ENCODE assay signal across 9 cellular contexts in the genomic region with DNA sequence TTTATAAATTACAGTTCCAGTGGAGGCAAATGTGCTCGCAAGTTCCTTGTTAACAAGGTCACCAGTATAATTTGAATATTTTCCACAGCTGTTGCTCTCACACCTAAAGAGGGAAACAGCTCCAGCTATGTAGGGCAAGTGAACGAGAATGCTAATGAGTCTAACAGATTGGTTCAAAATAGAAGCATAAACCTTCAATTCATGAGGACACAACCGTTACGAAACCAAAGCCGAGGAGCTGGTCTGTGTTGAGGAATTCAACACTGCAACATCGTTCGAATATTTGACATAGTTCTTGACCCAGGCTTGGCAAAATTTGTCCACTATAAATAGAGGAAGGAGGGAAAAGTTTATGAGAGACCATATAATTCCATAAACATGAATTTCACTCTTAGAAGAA.
DNase-seq lines count a peak whose midpoint lies in the region; ATAC-seq and TF ChIP-seq lines count a peak whose summit lies in the region.
"Had no signal": no experiment of that assay in that cellular context is flagged by ENCODE, and none has a peak within 500 bp of the region (broad histone marks: within the 10 kb centered on the region; RNA-seq: fewer than 3 reads in every experiment).

No MANE protein-coding gene starts in this region.

- H3K27ac ChIP-seq in tibial nerve = peak overlapping the region; percentile 22 to 79 (median 62)
- H3K27ac ChIP-seq in dorsolateral prefrontal cortex = peak overlapping the region in 23 of 59 donors; percentile 5 to 69 (median 46)
- H3K27ac ChIP-seq in CD8-positive, alpha-beta memory T cell (ENCODE audit: low read depth, low read length) = no peak overlapping the region
- H3K27ac ChIP-seq: C4-2B had no signal

- ATAC-seq in activated CD4-positive, CD25-positive, alpha-beta regulatory T cell treated with anti-CD3 and anti-CD28 coated beads, Interleukin-2, amount 50 U/mL, for 24 hours = no peak

- no peak for TF ChIP-seq POLR2A in tibial nerve (IDR thresholded peaks at IDR 0.05)

- no peak overlapping the region for H3K4me3 ChIP-seq in tibial nerve
- peak overlapping the region in 7 of 59 donors; percentile 3 to 28 (median 13) for H3K4me3 ChIP-seq in dorsolateral prefrontal cortex
- H3K4me3 ChIP-seq in CD8-positive, alpha-beta memory T cell (ENCODE audit: low read length) = no peak overlapping the region

- H3K9me3 Mint-ChIP-seq in activated CD4-positive, alpha-beta memory T cell treated with anti-CD3 and anti-CD28 coated beads for 36 hours = peaks cover 10% of the 10 kb centered on the region
- H3K9me3 Mint-ChIP-seq in activated CD4-positive, alpha-beta memory T cell treated with anti-CD3 and anti-CD28 coated beads, Interleukin-2, amount 10 ng/mL, durations not matched to agents 7 days and 5 days = peaks cover 7% of the 10 kb centered on the region
- peaks cover 9 to 11% (median 10%) of the 10 kb centered on the region in 5 donors for H3K9me3 Mint-ChIP-seq in CD8-positive, alpha-beta memory T cell

- no peak for DNase-seq in activated CD4-positive, alpha-beta memory T cell treated with anti-CD3 and anti-CD28 coated beads for 36 hours
- DNase-seq in activated CD4-positive, alpha-beta memory T cell treated with anti-CD3 and anti-CD28 coated beads, Interleukin-2, amount 10 ng/mL, durations not matched to agents 7 days and 5 days = no peak
- DNase-seq in HS-5 (ENCODE audit: low read depth) = peak; percentile 45
- peak; percentile 42 for DNase-seq in fibroblast of the conjunctiva (ENCODE audit: low read depth)
- no peak for DNase-seq in tibial nerve (ENCODE audit: low spot score in 2 of 2)
- DNase-seq in dorsolateral prefrontal cortex = no peak
- DNase-seq in CD8-positive, alpha-beta memory T cell = no peak

- WGBS in tibial nerve, 2 donors = 16 to 18% methylated on average over 7 of the region's 7 CpGs

- CTCF ChIA-PET in activated CD4-positive, alpha-beta memory T cell treated with anti-CD3 and anti-CD28 coated beads for 36 hours (lab: Charles Lee) = interaction anchor here (0.5 to 0.9 kb wide), 6 partner anchors 14 to 430 kb away, joined by 3 to 4 read pairs (median 3); no protein-coding TSS in a partner anchor
- CTCF ChIA-PET in activated CD4-positive, alpha-beta memory T cell treated with anti-CD3 and anti-CD28 coated beads, Interleukin-2, amount 10 ng/mL, durations not matched to agents 7 days and 5 days (lab: Charles Lee) = interaction anchor here (0.6 to 1.6 kb wide), 2 partner anchors 140 to 1326 kb away, joined by 4 to 5 read pairs; no protein-coding TSS in a partner anchor
- CTCF ChIA-PET in CD8-positive, alpha-beta memory T cell (lab: Charles Lee) = no interaction called here

- H3K4me3 Mint-ChIP-seq in activated CD4-positive, alpha-beta memory T cell treated with anti-CD3 and anti-CD28 coated beads for 36 hours = no peak overlapping the region
- H3K4me3 Mint-ChIP-seq in activated CD4-positive, alpha-beta memory T cell treated with anti-CD3 and anti-CD28 coated beads, Interleukin-2, amount 10 ng/mL, durations not matched to agents 7 days and 5 days = no peak overlapping the region
- peak overlapping the region in 1 of 7 donors; percentile 3 for H3K4me3 Mint-ChIP-seq in CD8-positive, alpha-beta memory T cell

- H3K36me3 Mint-ChIP-seq in activated CD4-positive, alpha-beta memory T cell treated with anti-CD3 and anti-CD28 coated beads for 36 hours = peaks cover 7% of the 10 kb centered on the region
- no peaks in the 10 kb centered on the region for H3K36me3 Mint-ChIP-seq in activated CD4-positive, alpha-beta memory T cell treated with anti-CD3 and anti-CD28 coated beads, Interleukin-2, amount 10 ng/mL, durations not matched to agents 7 days and 5 days (ENCODE audit: low read depth)
- H3K36me3 Mint-ChIP-seq in CD8-positive, alpha-beta memory T cell = peaks cover 0 to 10% (median 0%) of the 10 kb centered on the region in 3 donors

- peaks cover 0 to 11% (median 0%) of the 10 kb centered on the region in 4 donors for H3K9me3 ChIP-seq in tibial nerve
- H3K9me3 ChIP-seq in CD8-positive, alpha-beta memory T cell (ENCODE audit: low read length) = no peaks in the 10 kb centered on the region

- H3K27ac Mint-ChIP-seq in activated CD4-positive, alpha-beta memory T cell treated with anti-CD3 and anti-CD28 coated beads for 36 hours = peak overlapping the region; percentile 83
- H3K27ac Mint-ChIP-seq in activated CD4-positive, alpha-beta memory T cell treated with anti-CD3 and anti-CD28 coated beads, Interleukin-2, amount 10 ng/mL, durations not matched to agents 7 days and 5 days = no peak overlapping the region
- H3K27ac Mint-ChIP-seq in CD8-positive, alpha-beta memory T cell = no peak overlapping the region

- peaks cover 0 to 26% (median 4%) of the 10 kb centered on the region in 4 donors for H3K4me1 ChIP-seq in tibial nerve
- H3K4me1 ChIP-seq in CD8-positive, alpha-beta memory T cell (ENCODE audit: insufficient read depth, low read length) = peaks cover 8% of the 10 kb centered on the region

- peak; percentile 59 to 64 for TF ChIP-seq EP300 in tibial nerve (IDR thresholded peaks at IDR 0.05)

- intact Hi-C loops in activated CD4-positive, alpha-beta memory T cell treated with anti-CD3 and anti-CD28 coated beads for 36 hours (cut with micrococcal nuclease) = loop anchor here (1.0 to 10.0 kb wide), 16 partner anchors 43 to 1153 kb away; no protein-coding TSS in a partner anchor
- intact Hi-C loops in dorsolateral prefrontal cortex (cut with DNase I) = no loop called here

- H3K27me3 Mint-ChIP-seq in activated CD4-positive, alpha-beta memory T cell treated with anti-CD3 and anti-CD28 coated beads for 36 hours = no peaks in the 10 kb centered on the region
- peaks cover 1% of the 10 kb centered on the region for H3K27me3 Mint-ChIP-seq in activated CD4-positive, alpha-beta memory T cell treated with anti-CD3 and anti-CD28 coated beads, Interleukin-2, amount 10 ng/mL, durations not matched to agents 7 days and 5 days
- H3K27me3 Mint-ChIP-seq in CD8-positive, alpha-beta memory T cell = peaks cover 0 to 11% of the 10 kb centered on the region in 2 donors

- H3K4me1 Mint-ChIP-seq in activated CD4-positive, alpha-beta memory T cell treated with anti-CD3 and anti-CD28 coated beads for 36 hours (ENCODE audit: low read depth) = peaks cover 28% of the 10 kb centered on the region
- H3K4me1 Mint-ChIP-seq in activated CD4-positive, alpha-beta memory T cell treated with anti-CD3 and anti-CD28 coated beads, Interleukin-2, amount 10 ng/mL, durations not matched to agents 7 days and 5 days = peaks cover 27% of the 10 kb centered on the region
- peaks cover 12 to 15% (median 13%) of the 10 kb centered on the region in 3 donors for H3K4me1 Mint-ChIP-seq in CD8-positive, alpha-beta memory T cell

- H3K36me3 ChIP-seq in tibial nerve = no peaks in the 10 kb centered on the region
- H3K36me3 ChIP-seq in CD8-positive, alpha-beta memory T cell (ENCODE audit: insufficient read depth, low read length) = no peaks in the 10 kb centered on the region

- no peak for TF ChIP-seq CTCF in tibial nerve (IDR thresholded peaks at IDR 0.05)
- no peak for TF ChIP-seq CTCF in dorsolateral prefrontal cortex (IDR thresholded peaks at IDR 0.05 in 54 of 56, conservative IDR thresholded peaks at IDR 0.05 in 2 of 56; ENCODE audit: low read depth in 1 of 56, partially characterized antibody in 56 of 56)

- POLR2A ChIA-PET in activated CD4-positive, alpha-beta memory T cell treated with anti-CD3 and anti-CD28 coated beads for 36 hours (lab: Charles Lee) = interaction anchor here (1.0 to 2.2 kb wide), 7 partner anchors 29 to 426 kb away, joined by 3 to 10 read pairs (median 6); partner anchors contain the start of gene KLF6
- POLR2A ChIA-PET in activated CD4-positive, alpha-beta memory T cell treated with anti-CD3 and anti-CD28 coated beads, Interleukin-2, amount 10 ng/mL, durations not matched to agents 7 days and 5 days (lab: Charles Lee) = interaction anchor here (1.5 to 3.0 kb wide), 3 partner anchors 151 to 162 kb away, joined by 5 to 9 read pairs (median 9); partner anchors contain the start of gene KLF6
- POLR2A ChIA-PET in CD8-positive, alpha-beta memory T cell (lab: Charles Lee) = no interaction called here

- H3K27me3 ChIP-seq in tibial nerve (no peaks in the 10 kb centered on the region), dorsolateral prefrontal cortex (no peaks in the 10 kb centered on the region)
- H3K27me3 ChIP-seq in CD8-positive, alpha-beta memory T cell (ENCODE audit: insufficient read depth, low read length, poor library complexity, severe bottlenecking) = no peaks in the 10 kb centered on the region

Comparison
In these comparisons a context has a peak if more than half of its experiments do, and no peak if none do; other contexts are left out.
1. DNase-seq: peak in HS-5 (single experiment) and fibroblast of the conjunctiva (single experiment); none in activated CD4-positive, alpha-beta memory T cell treated with anti-CD3 and anti-CD28 coated beads for 36 hours (single experiment), activated CD4-positive, alpha-beta memory T cell treated with anti-CD3 and anti-CD28 coated beads, Interleukin-2, amount 10 ng/mL, durations not matched to agents 7 days and 5 days (single experiment), tibial nerve (0 of 2), dorsolateral prefrontal cortex (0 of 10) and CD8-positive, alpha-beta memory T cell (0 of 5).